In genomic region chr12:116153096-116153495, GRCh38 we compare ENCODE assay signal across 20 cellular contexts.
DNase-seq lines count a peak whose midpoint lies in the region; ATAC-seq and TF ChIP-seq lines count a peak whose summit lies in the region.
"Had no signal": no experiment of that assay in that cellular context is flagged by ENCODE, and none has a peak within 500 bp of the region (broad histone marks: within the 10 kb centered on the region; RNA-seq: fewer than 3 reads in every experiment).

No MANE protein-coding gene starts in this region.

- ATAC-seq in GM23338 (peak; percentile 15; the same call in 2 of the 3 replicates), GM19463 (IDR thresholded peaks at IDR 0.05; ENCODE audit: unreplicated experiment) (no peak)
- ATAC-seq in central memory CD8-positive, alpha-beta T cell (replicated peaks; ENCODE audit: extremely low read depth, poor library complexity, severe bottlenecking), result no peak
- ATAC-seq: heart left ventricle, Right ventricle myocardium inferior had no signal

- in situ Hi-C loops in KBM-7 (cut with MboI; ENCODE audit: low pct_unique_long_range_greater_than_20kb, low sequenced_read_pairs), result no loop called here

- no peak overlapping the region for H3K4me3 Mint-ChIP-seq in GM23338
- no peak overlapping the region for H3K4me3 Mint-ChIP-seq in central memory CD8-positive, alpha-beta T cell
- H3K4me3 Mint-ChIP-seq in neural progenitor cell, result no peak overlapping the region
- H3K4me3 Mint-ChIP-seq: activated CD4-positive, alpha-beta T cell treated with anti-CD3 and anti-CD28 coated beads, Interleukin-2, amount 10 ng/mL, durations not matched to agents 24 days and 14 days; stimulated activated naive CD8-positive, alpha-beta T cell treated with anti-CD3 and anti-CD28 coated beads, Interleukin-15, Interleukin-2, amounts not matched to agents 100 ng/mL and 50 ng/mL, for 24 hours had no signal

- H3K79me2 ChIP-seq in GM23338 (replicated peaks; ENCODE audit: insufficient read depth) (peaks cover 89% of the 10 kb centered on the region), KMS-11 (ENCODE audit: insufficient read depth, low read depth) (peaks cover 92% of the 10 kb centered on the region), neural progenitor cell (ENCODE audit: low read depth) (peaks cover 100% of the 10 kb centered on the region)

- DNase-seq in GM23338 (ENCODE audit: low spot score), result no peak
- no peak for DNase-seq in central memory CD8-positive, alpha-beta T cell (ENCODE audit: low spot score in 2 of 2)
- no peak for DNase-seq in neural progenitor cell (ENCODE audit: low spot score)
- DNase-seq in KBM-7, result no peak
- no peak for DNase-seq in NCI-H345 (lab: John Stamatoyannopoulos, UW)
- DNase-seq: activated CD4-positive, alpha-beta T cell treated with anti-CD3 and anti-CD28 coated beads, Interleukin-2, amount 10 ng/mL, durations not matched to agents 24 days and 14 days; amygdala; EL; H7; heart left ventricle; NCI-H1092; NCI-H2029; NCI-H510A; sigmoid colon; stimulated activated CD4-positive, alpha-beta T cell treated with anti-CD3 and anti-CD28 coated beads, Interleukin-1b, Interleukin-23, amount 100 ng/mL, for 48 hours had no signal

- H3K4me1 Mint-ChIP-seq in GM23338, result peaks cover 48% of the 10 kb centered on the region
- H3K4me1 Mint-ChIP-seq in central memory CD8-positive, alpha-beta T cell, result peaks cover 59% of the 10 kb centered on the region
- peaks cover 28% of the 10 kb centered on the region for H3K4me1 Mint-ChIP-seq in neural progenitor cell

- no peaks in the 10 kb centered on the region for H3K27me3 ChIP-seq in GM23338 (ENCODE audit: insufficient read depth)
- no peaks in the 10 kb centered on the region for H3K27me3 ChIP-seq in KMS-11 (ENCODE audit: insufficient read depth, low read depth)
- no peaks in the 10 kb centered on the region for H3K27me3 ChIP-seq in neural progenitor cell
- H3K27me3 ChIP-seq: heart left ventricle, sigmoid colon, tibial nerve had no signal

- H3K9me3 Mint-ChIP-seq in GM23338, result no peaks in the 10 kb centered on the region
- H3K9me3 Mint-ChIP-seq in central memory CD8-positive, alpha-beta T cell, result no peaks in the 10 kb centered on the region
- no peaks in the 10 kb centered on the region for H3K9me3 Mint-ChIP-seq in neural progenitor cell
- H3K9me3 Mint-ChIP-seq: activated CD4-positive, alpha-beta T cell treated with anti-CD3 and anti-CD28 coated beads, Interleukin-2, amount 10 ng/mL, durations not matched to agents 24 days and 14 days; stimulated activated naive CD8-positive, alpha-beta T cell treated with anti-CD3 and anti-CD28 coated beads, Interleukin-15, Interleukin-2, amounts not matched to agents 100 ng/mL and 50 ng/mL, for 24 hours had no signal

- H4K20me1 ChIP-seq in GM23338 (replicated peaks; ENCODE audit: insufficient read depth), result no peaks in the 10 kb centered on the region
- H4K20me1 ChIP-seq in KMS-11 (ENCODE audit: insufficient read depth), result no peaks in the 10 kb centered on the region
- H4K20me1 ChIP-seq in neural progenitor cell (ENCODE audit: low read depth), result peaks cover 88% of the 10 kb centered on the region

- peak overlapping the region; percentile 53; the same call in 1 of the 2 replicates for H3K27ac ChIP-seq in GM23338 (ENCODE audit: low read depth)
- peak overlapping the region; percentile 81 for H3K27ac ChIP-seq in KMS-11
- no peak overlapping the region for H3K27ac ChIP-seq in neural progenitor cell
- H3K27ac ChIP-seq: heart left ventricle, sigmoid colon, tibial nerve had no signal

- H3K9me2 ChIP-seq in GM23338 (ENCODE audit: insufficient read depth), result no peaks in the 10 kb centered on the region

- TF ChIP-seq CTCF in GM23338 (conservative IDR thresholded peaks at IDR 0.05; ENCODE audit: low read depth in 2 of 2) (no peak), KMS-11 (conservative IDR thresholded peaks at IDR 0.05; ENCODE audit: low read depth, low read length) (no peak), neural progenitor cell (IDR thresholded peaks at IDR 0.05) (no peak)

- H3K4me1 ChIP-seq in GM23338 (ENCODE audit: insufficient read depth) (peaks cover 53% of the 10 kb centered on the region), KMS-11 (ENCODE audit: low read depth, poor library complexity, severe bottlenecking) (peaks cover 100% of the 10 kb centered on the region), neural progenitor cell (peaks cover 69% of the 10 kb centered on the region)

- H3K27me3 Mint-ChIP-seq in GM23338 (ENCODE audit: insufficient read depth, low read depth, poor library complexity), result no peaks in the 10 kb centered on the region
- no peaks in the 10 kb centered on the region for H3K27me3 Mint-ChIP-seq in central memory CD8-positive, alpha-beta T cell
- H3K27me3 Mint-ChIP-seq in neural progenitor cell (ENCODE audit: insufficient read depth, low read depth), result no peaks in the 10 kb centered on the region
- H3K27me3 Mint-ChIP-seq: activated CD4-positive, alpha-beta T cell treated with anti-CD3 and anti-CD28 coated beads, Interleukin-2, amount 10 ng/mL, durations not matched to agents 24 days and 14 days; stimulated activated naive CD8-positive, alpha-beta T cell treated with anti-CD3 and anti-CD28 coated beads, Interleukin-15, Interleukin-2, amounts not matched to agents 100 ng/mL and 50 ng/mL, for 24 hours had no signal

- H3K4me2 ChIP-seq in GM23338, result peak overlapping the region; percentile 59; the same call in 1 of the 2 replicates
- H3K4me2 ChIP-seq in KMS-11, result peak overlapping the region; percentile 53
- peak overlapping the region; percentile 64 for H3K4me2 ChIP-seq in neural progenitor cell

- H3K36me3 ChIP-seq in GM23338 (ENCODE audit: insufficient read depth) (no peaks in the 10 kb centered on the region), KMS-11 (ENCODE audit: insufficient read depth) (no peaks in the 10 kb centered on the region), neural progenitor cell (no peaks in the 10 kb centered on the region)
- H3K36me3 ChIP-seq: heart left ventricle, sigmoid colon, tibial nerve had no signal

- H3K36me3 Mint-ChIP-seq in GM23338 (ENCODE audit: low read depth) (no peaks in the 10 kb centered on the region), neural progenitor cell (no peaks in the 10 kb centered on the region)
- peaks cover 5% of the 10 kb centered on the region for H3K36me3 Mint-ChIP-seq in central memory CD8-positive, alpha-beta T cell (ENCODE audit: insufficient read depth)

- H2AFZ ChIP-seq in GM23338 (no peak overlapping the region), KMS-11 (ENCODE audit: low read depth) (no peak overlapping the region), neural progenitor cell (replicated peaks) (no peak overlapping the region)

- H3F3A ChIP-seq in GM23338 (replicated peaks; ENCODE audit: low read depth), result no peaks in the 10 kb centered on the region
- H3F3A ChIP-seq in neural progenitor cell (ENCODE audit: low read depth), result peaks cover 22% of the 10 kb centered on the region

- peak overlapping the region; percentile 14; the same call in 1 of the 2 replicates for H3K9ac ChIP-seq in KMS-11
- no peak overlapping the region for H3K9ac ChIP-seq in neural progenitor cell

- peak overlapping the region; percentile 38; the same call in 1 of the 2 replicates for H3K27ac Mint-ChIP-seq in GM23338
- H3K27ac Mint-ChIP-seq in central memory CD8-positive, alpha-beta T cell (ENCODE audit: low read depth), result peak overlapping the region; percentile 16
- no peak overlapping the region for H3K27ac Mint-ChIP-seq in neural progenitor cell
- H3K27ac Mint-ChIP-seq: activated CD4-positive, alpha-beta T cell treated with anti-CD3 and anti-CD28 coated beads, Interleukin-2, amount 10 ng/mL, durations not matched to agents 24 days and 14 days; stimulated activated naive CD8-positive, alpha-beta T cell treated with anti-CD3 and anti-CD28 coated beads, Interleukin-15, Interleukin-2, amounts not matched to agents 100 ng/mL and 50 ng/mL, for 24 hours had no signal

- H3K9me3 ChIP-seq in neural progenitor cell (ENCODE audit: low read depth), result no peaks in the 10 kb centered on the region
- H3K9me3 ChIP-seq: heart left ventricle, sigmoid colon, tibial nerve had no signal

- H3K4me3 ChIP-seq in GM23338, result no peak overlapping the region
- no peak overlapping the region for H3K4me3 ChIP-seq in KMS-11 (IDR thresholded peaks at IDR 0.05; ENCODE audit: insufficient read depth, low read depth, low read length)
- H3K4me3 ChIP-seq in neural progenitor cell, result no peak overlapping the region
- H3K4me3 ChIP-seq: heart left ventricle, sigmoid colon, tibial nerve had no signal

TF ChIP-seq in GM23338, 12 proteins besides CTCF, POLR2A, EP300 and RAD21 (continues in another document):
- TF ChIP-seq NANOG (IDR thresholded peaks at IDR 0.05; ENCODE audit: borderline replicate concordance), result no peak
- TF ChIP-seq EZH2 (IDR thresholded peaks at IDR 0.05; ENCODE audit: low read depth, unreplicated experiment), result no peak
- TF ChIP-seq JUNB (IDR thresholded peaks at IDR 0.05; ENCODE audit: unreplicated experiment), result no peak
